In the genomic region with DNA sequence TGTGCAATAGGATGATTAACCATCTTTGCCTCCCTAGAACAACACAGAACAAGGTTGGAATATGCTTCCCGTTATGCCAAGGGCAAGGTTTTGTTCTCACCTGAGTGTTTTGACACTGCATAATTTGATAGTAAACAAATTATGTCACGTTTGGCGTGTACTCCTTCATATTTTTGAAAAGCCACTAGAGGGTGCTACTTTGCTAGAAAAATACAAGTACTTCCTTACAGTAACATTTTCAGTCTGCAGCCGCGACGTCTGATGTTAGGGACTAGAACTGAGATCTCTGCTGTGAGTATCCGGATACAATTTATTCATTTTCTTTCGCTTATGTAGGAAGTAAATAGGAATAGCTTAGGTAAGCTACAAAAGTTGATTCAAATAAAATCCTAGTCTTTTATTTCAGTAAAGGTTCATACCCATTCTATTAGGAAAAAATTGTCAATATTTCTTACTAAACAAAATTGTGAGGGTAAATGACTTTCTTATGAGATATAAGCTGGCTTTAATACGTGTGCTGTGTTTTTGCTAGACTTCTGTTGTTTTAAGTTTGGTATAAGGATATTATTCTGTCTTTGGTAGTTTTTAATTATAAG, we compare ENCODE assay signal across 8 cellular contexts.
DNase-seq lines count a peak whose midpoint lies in the region; ATAC-seq and TF ChIP-seq lines count a peak whose summit lies in the region.

No MANE protein-coding gene starts in this region.

- DNase-seq in EH (ENCODE audit: low read depth) (peak; percentile 64), NCI-H446 treated with DMSO at 0.1 percent for 48 hours (lab: John Stamatoyannopoulos, UW) (peak; percentile 62), astrocyte of the spinal cord (ENCODE audit: low read depth, low spot score) (peak; percentile 73), hypothalamus (lab: John Stamatoyannopoulos, UW) (peak in 28 of 51 donors; percentile 1 to 57 (median 22)), smooth muscle cell of the brain vasculature (ENCODE audit: low read depth, low spot score) (peak; percentile 45), mesenteric fat pad (ENCODE audit: low spot score) (no peak)

- in situ Hi-C loops in astrocyte of the spinal cord (cut with HindIII; ENCODE audit: low sequenced_read_pairs) = no loop called here

- no peak overlapping the region for H3K4me3 ChIP-seq in astrocyte of the spinal cord (ENCODE audit: low read depth, low read length)

- ATAC-seq in GM19468 (IDR thresholded peaks at IDR 0.05; ENCODE audit: extremely low read depth, unreplicated experiment) = peak; percentile 70
- ATAC-seq in HG03469 (IDR thresholded peaks at IDR 0.05; ENCODE audit: unreplicated experiment) = peak; percentile 76

- TF ChIP-seq CTCF in astrocyte of the spinal cord (IDR thresholded peaks at IDR 0.05; ENCODE audit: low read depth, low read length) = peak; percentile 54
